ENCODE assay signal across 1 cellular context in genomic region chr10:103540722-103541121, GRCh38.
TF ChIP-seq lines count a peak whose summit lies in the region.

No MANE protein-coding gene starts in this region.

TF ChIP-seq in WTC11, 78 proteins besides CTCF, POLR2A, EP300 and RAD21 (continued from another document):
- TF ChIP-seq NFE2L1 (CRISPR knock-in tag; IDR thresholded peaks at IDR 0.05) (no peak), FOXP4 (CRISPR knock-in tag; IDR thresholded peaks at IDR 0.05) (no peak), MXD4 (CRISPR knock-in tag; IDR thresholded peaks at IDR 0.05; ENCODE audit: borderline replicate concordance) (no peak), ZNF232 (CRISPR knock-in tag; IDR thresholded peaks at IDR 0.05) (no peak)
